19 cellular contexts compared by ENCODE assay signal in genomic region chr5:93407470-93407869, GRCh38.
A peak's percentile ranks its signal among the peaks of the same experiment; 100 is the strongest.
DNase-seq lines count a peak whose midpoint lies in the region; ATAC-seq and TF ChIP-seq lines count a peak whose summit lies in the region.
"Had no signal": no experiment of that assay in that cellular context is flagged by ENCODE, and none has a peak within 500 bp of the region (broad histone marks: within the 10 kb centered on the region; RNA-seq: fewer than 3 reads in every experiment).

No MANE protein-coding gene starts in this region.

- ATAC-seq in GM18907 (IDR thresholded peaks at IDR 0.05; ENCODE audit: unreplicated experiment), result no peak

- no peak overlapping the region for H3K4me3 ChIP-seq in esophagus muscularis mucosa
- no peak overlapping the region for H3K4me3 ChIP-seq in thyroid gland (replicated peaks in 1 of 3)
- H3K4me3 ChIP-seq: SK-N-MC had no signal

- intact Hi-C loops in esophagus muscularis mucosa (cut with DNase I) (no loop called here), thyroid gland (cut with DNase I) (no loop called here)

- H3K9me3 Mint-ChIP-seq in nephron progenitor cell (peaks cover 16% of the 10 kb centered on the region), type B pancreatic cell (peaks cover 8% of the 10 kb centered on the region)

- 82% methylated on average over 7 of the region's 7 CpGs for WGBS in esophagus muscularis mucosa
- WGBS in thyroid gland, 2 donors, result 85 to 87% methylated on average over 7 of the region's 7 CpGs

- TF ChIP-seq EP300 in esophagus muscularis mucosa (IDR thresholded peaks at IDR 0.05), result no peak

- H3K27me3 ChIP-seq in esophagus muscularis mucosa (no peaks in the 10 kb centered on the region), thyroid gland (no peaks in the 10 kb centered on the region)

- TF ChIP-seq CTCF in esophagus muscularis mucosa (IDR thresholded peaks at IDR 0.05), result no peak
- no peak for TF ChIP-seq CTCF in nephron progenitor cell (IDR thresholded peaks at IDR 0.05)
- no peak for TF ChIP-seq CTCF in type B pancreatic cell (conservative IDR thresholded peaks at IDR 0.05)
- TF ChIP-seq CTCF in thyroid gland (IDR thresholded peaks at IDR 0.05), result no peak

- DNase-seq in NCI-H2227 (lab: John Stamatoyannopoulos, UW; ENCODE audit: unreplicated experiment) (peak; percentile 5), NCI-H2227 treated with DMSO at 0.1 percent for 48 hours (lab: John Stamatoyannopoulos, UW) (no peak), esophagus muscularis mucosa (ENCODE audit: extremely low spot score) (peak; percentile 53), nephron progenitor cell (no peak), type B pancreatic cell (ENCODE audit: extremely low spot score, unreplicated experiment) (no peak), thyroid gland (no peak), OCI-M1 (lab: John Stamatoyannopoulos, UW) (no peak)
- DNase-seq: 8988T, H7, KG1, MV-4-11, NCI-H187, NCI-H2107, NCI-H446, NCI-H774, SHP77 had no signal

- no peak overlapping the region for H3K27ac Mint-ChIP-seq in nephron progenitor cell
- H3K27ac Mint-ChIP-seq in type B pancreatic cell, result peak overlapping the region; percentile 43
- H3K27ac Mint-ChIP-seq: CD14-positive monocyte had no signal

- H3K36me3 Mint-ChIP-seq in nephron progenitor cell (ENCODE audit: low read depth) (peaks cover 30% of the 10 kb centered on the region), type B pancreatic cell (peaks cover 6% of the 10 kb centered on the region)
- H3K36me3 Mint-ChIP-seq: CD14-positive monocyte had no signal

- H3K27ac ChIP-seq in esophagus muscularis mucosa (replicated peaks in 1 of 4) (no peak overlapping the region), thyroid gland (no peak overlapping the region)
- H3K27ac ChIP-seq: SK-N-MC had no signal

- H3K27me3 Mint-ChIP-seq in nephron progenitor cell (ENCODE audit: low read depth, poor library complexity) (peaks cover 3% of the 10 kb centered on the region), type B pancreatic cell (peaks cover 6% of the 10 kb centered on the region)

- H3K36me3 ChIP-seq in esophagus muscularis mucosa (no peaks in the 10 kb centered on the region), thyroid gland (no peaks in the 10 kb centered on the region)

- no peak for TF ChIP-seq POLR2A in esophagus muscularis mucosa (IDR thresholded peaks at IDR 0.05; ENCODE audit: low read depth)
- no peak for TF ChIP-seq POLR2A in thyroid gland (IDR thresholded peaks at IDR 0.05)

- H3K4me3 Mint-ChIP-seq in nephron progenitor cell (peak overlapping the region; percentile 15), type B pancreatic cell (peak overlapping the region; percentile 19)
- H3K4me3 Mint-ChIP-seq: CD14-positive monocyte had no signal

- H3K4me1 Mint-ChIP-seq in nephron progenitor cell (peaks cover 44% of the 10 kb centered on the region), type B pancreatic cell (ENCODE audit: unreplicated experiment) (peaks cover 35% of the 10 kb centered on the region)
- H3K4me1 Mint-ChIP-seq: CD14-positive monocyte had no signal

- no peaks in the 10 kb centered on the region for H3K4me1 ChIP-seq in esophagus muscularis mucosa
- peaks cover 6 to 11% of the 10 kb centered on the region in 2 donors for H3K4me1 ChIP-seq in thyroid gland

- H3K9me3 ChIP-seq in esophagus muscularis mucosa (no peaks in the 10 kb centered on the region), thyroid gland (no peaks in the 10 kb centered on the region)

Comparison
In these comparisons a context has a peak if more than half of its experiments do, and no peak if none do; other contexts are left out.
1. DNase-seq: peak in NCI-H2227 (single experiment) and esophagus muscularis mucosa (single experiment); none in NCI-H2227 treated with DMSO at 0.1 percent for 48 hours (single experiment), nephron progenitor cell (single experiment), type B pancreatic cell (single experiment), thyroid gland (0 of 2) and OCI-M1 (single experiment).